ENCODE assay signal across 10 cellular contexts in the genomic region with DNA sequence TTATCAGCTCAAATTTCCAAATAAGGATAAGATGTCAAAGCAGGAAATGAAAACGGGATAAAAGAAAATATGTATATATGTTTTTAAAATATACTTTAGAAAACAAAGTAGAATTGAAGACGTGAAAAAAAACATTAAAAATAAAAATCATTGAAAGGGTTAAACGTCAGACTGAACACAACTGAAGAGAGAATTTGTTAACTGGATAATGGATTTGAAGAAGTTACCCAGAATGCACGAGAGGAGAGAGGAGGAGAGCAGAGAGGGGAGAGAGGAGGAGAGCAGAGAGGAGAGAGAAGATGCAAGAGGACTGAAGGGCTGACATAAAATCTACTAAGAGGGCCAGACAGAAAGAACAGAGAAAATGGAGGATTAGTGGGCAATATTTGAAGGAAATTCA.
"Had no signal": no experiment of that assay in that cellular context is flagged by ENCODE, and none has a peak within 500 bp of the region (broad histone marks: within the 10 kb centered on the region; RNA-seq: fewer than 3 reads in every experiment).

No MANE protein-coding gene starts in this region.

- H3K9me3 ChIP-seq: HAP-1 had no signal

- H3K9ac ChIP-seq: GM23248 had no signal

- H3K36me3 ChIP-seq: HAP-1 had no signal

- FAIRE-seq: H1, H54 had no signal

- H3K27ac ChIP-seq: GM23248 had no signal

- ATAC-seq: GM23338, HCT116 had no signal

- DNase-seq: GOT3, H7, H9, HFFc6 had no signal

- H3K4me1 ChIP-seq: HAP-1 had no signal

- H2AFZ ChIP-seq: GM23248, GM23338 had no signal

- H3K4me2 ChIP-seq: GM23338 had no signal

- H3K4me3 ChIP-seq: GM23248, GM23338, HAP-1 had no signal
